15 cellular contexts compared by ENCODE assay signal in the genomic region with DNA sequence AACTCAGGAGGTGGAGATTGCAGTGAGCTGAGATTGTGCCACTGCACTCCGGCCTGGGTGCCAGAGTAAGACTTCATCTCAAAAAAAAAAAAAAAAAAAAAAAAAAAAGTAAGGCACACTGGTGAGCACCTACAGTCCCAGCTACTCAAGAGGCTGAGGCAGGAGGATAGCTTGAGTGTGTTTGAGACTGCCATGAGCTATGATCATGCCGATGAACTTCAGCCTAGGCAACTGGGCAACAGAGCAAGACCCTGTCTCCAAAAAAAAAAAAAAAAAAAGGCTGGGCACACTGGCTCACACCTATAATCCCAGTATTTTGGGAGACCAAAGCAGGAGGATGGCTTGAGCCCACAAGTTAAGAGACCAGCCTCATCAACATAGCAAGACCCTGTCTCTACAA.
"Had no signal": no experiment of that assay in that cellular context is flagged by ENCODE, and none has a peak within 500 bp of the region (broad histone marks: within the 10 kb centered on the region; RNA-seq: fewer than 3 reads in every experiment).

No MANE protein-coding gene starts in this region.

- H3K9me2 ChIP-seq: SK-N-SH had no signal

- H3K27ac Mint-ChIP-seq: activated T-helper 1 cell treated with anti-CD3 and anti-CD28 coated beads, Interleukin-12 subunit alpha, Interleukin-12 subunit beta, Interleukin-2, Interleukin-4 antibody, amounts not matched to agents 30 ng/mL and 10 ng/mL and 1 ng/mL, durations not matched to agents 14 hours and 24 hours and 36 hours; brain; dendritic cell treated with granulocyte-macrophage colony-stimulating factor and Interleukin-4, amounts not matched to agents 40 ng/mL and 50 ng/mL, for 4 days; nephron had no signal

- H3K27ac ChIP-seq: gastroesophageal sphincter, psoas muscle, sigmoid colon, testis had no signal

- H3K4me1 ChIP-seq: sigmoid colon had no signal

- H3K4me1 Mint-ChIP-seq: brain, nephron had no signal

- H3K27me3 Mint-ChIP-seq: brain; dendritic cell treated with granulocyte-macrophage colony-stimulating factor and Interleukin-4, amounts not matched to agents 40 ng/mL and 50 ng/mL, for 4 days; effector memory CD8-positive, alpha-beta T cell had no signal

- H3K27me3 ChIP-seq: gastroesophageal sphincter, sigmoid colon, testis had no signal

- H3K4me2 ChIP-seq: SK-N-SH had no signal

- H3K4me3 ChIP-seq: gastroesophageal sphincter, mucosa of descending colon, psoas muscle, sigmoid colon, testis had no signal

- H3K4me3 Mint-ChIP-seq: activated T-helper 1 cell treated with anti-CD3 and anti-CD28 coated beads, Interleukin-12 subunit alpha, Interleukin-12 subunit beta, Interleukin-2, Interleukin-4 antibody, amounts not matched to agents 30 ng/mL and 10 ng/mL and 1 ng/mL, durations not matched to agents 14 hours and 24 hours and 36 hours; brain; dendritic cell treated with granulocyte-macrophage colony-stimulating factor and Interleukin-4, amounts not matched to agents 40 ng/mL and 50 ng/mL, for 4 days; nephron had no signal

- H3K9me3 Mint-ChIP-seq: activated T-helper 1 cell treated with anti-CD3 and anti-CD28 coated beads, Interleukin-12 subunit alpha, Interleukin-12 subunit beta, Interleukin-2, Interleukin-4 antibody, amounts not matched to agents 30 ng/mL and 10 ng/mL and 1 ng/mL, durations not matched to agents 14 hours and 24 hours and 36 hours; effector memory CD8-positive, alpha-beta T cell had no signal

- DNase-seq: amygdala; islet precursor cell; mucosa of descending colon; psoas muscle; sigmoid colon; SK-N-SH; stimulated activated naive CD4-positive, alpha-beta T cell treated with Interleukin-2 at 50 U/mL for 16 hours; testis had no signal

- ATAC-seq: gastroesophageal sphincter, left lobe of liver had no signal

- H3K9me3 ChIP-seq: gastroesophageal sphincter, mucosa of descending colon, psoas muscle, sigmoid colon, SK-N-SH, testis had no signal
